ENCODE assay signal across 9 cellular contexts in genomic region chr2:226115102-226115831, GRCh38.
DNase-seq lines count a peak whose midpoint lies in the region; ATAC-seq and TF ChIP-seq lines count a peak whose summit lies in the region.
"Had no signal": no experiment of that assay in that cellular context is flagged by ENCODE, and none has a peak within 500 bp of the region (broad histone marks: within the 10 kb centered on the region; RNA-seq: fewer than 3 reads in every experiment).

No MANE protein-coding gene starts in this region.

- ATAC-seq in GM18907 (IDR thresholded peaks at IDR 0.05; ENCODE audit: unreplicated experiment): no peak
- no peak for ATAC-seq in HG02623 (IDR thresholded peaks at IDR 0.05; ENCODE audit: unreplicated experiment)

- H3K9ac ChIP-seq in HUES6 (ENCODE audit: low read length) (no peak overlapping the region), colonic mucosa (ENCODE audit: low read depth in 2 of 2, low read length in 2 of 2) (no peak overlapping the region)

- TF ChIP-seq CTCF in colonic mucosa (IDR thresholded peaks at IDR 0.05): no peak

- no peaks in the 10 kb centered on the region for H3K27me3 ChIP-seq in HUES6 (ENCODE audit: control insufficient read depth, insufficient read depth, low read length)
- no peaks in the 10 kb centered on the region for H3K27me3 ChIP-seq in colonic mucosa

- no peak overlapping the region for H3K4me3 ChIP-seq in HUES6 (ENCODE audit: low read depth, low read length)
- H3K4me3 ChIP-seq in mesodermal cell (ENCODE audit: extremely low read depth, insufficient read depth, low read length, poor library complexity, severe bottlenecking): no peak overlapping the region
- H3K4me3 ChIP-seq in colonic mucosa: no peak overlapping the region

- WGBS in mesodermal cell (ENCODE audit: insufficient coverage in 2 of 2), 2 experiments: no CpG with 5 or more reads among the region's 3 CpGs

- peak overlapping the region; percentile 59 for H3K27ac ChIP-seq in HUES6 (ENCODE audit: low read depth, low read length)
- H3K27ac ChIP-seq in mesodermal cell (ENCODE audit: low read depth, low read length, severe bottlenecking): peak overlapping the region; percentile 80
- no peak overlapping the region for H3K27ac ChIP-seq in colonic mucosa

- intact Hi-C loops in colonic mucosa (cut with DNase I): no loop called here

- no peaks in the 10 kb centered on the region for H3K9me3 ChIP-seq in HUES6 (ENCODE audit: control insufficient read depth, insufficient read depth, low read depth, low read length)
- H3K9me3 ChIP-seq in mesodermal cell (ENCODE audit: control insufficient read depth, low read length): no peaks in the 10 kb centered on the region
- H3K9me3 ChIP-seq in colonic mucosa: no peaks in the 10 kb centered on the region

- peaks cover 19% of the 10 kb centered on the region for H3K4me1 ChIP-seq in HUES6 (ENCODE audit: control insufficient read depth, insufficient read depth, low read length)
- H3K4me1 ChIP-seq in mesodermal cell (ENCODE audit: control insufficient read depth, insufficient read depth, low read length, poor library complexity, severe bottlenecking): peaks cover 31% of the 10 kb centered on the region
- no peaks in the 10 kb centered on the region for H3K4me1 ChIP-seq in colonic mucosa

- DNase-seq in AG20443 (ENCODE audit: low spot score): peak; percentile 79
- peak; percentile 99 for DNase-seq in amniotic epithelial cell (ENCODE audit: low read depth)
- no peak for DNase-seq in GF-D8 (lab: John Stamatoyannopoulos, UW)
- no peak for DNase-seq in colonic mucosa
- DNase-seq: NCI-H1417 had no signal

- H3K36me3 ChIP-seq in HUES6 (ENCODE audit: control insufficient read depth, insufficient read depth, low read length) (no peaks in the 10 kb centered on the region), mesodermal cell (ENCODE audit: control insufficient read depth, insufficient read depth, low read length) (no peaks in the 10 kb centered on the region), colonic mucosa (no peaks in the 10 kb centered on the region)

Comparison
In these comparisons a context has a peak if more than half of its experiments do, and no peak if none do; other contexts are left out.
1. DNase-seq: peak in AG20443 (single experiment) and amniotic epithelial cell (single experiment); none in GF-D8 (single experiment) and colonic mucosa (single experiment).